Comparison of ENCODE assay signal across 25 cellular contexts in genomic region chr1:59564192-59564891, GRCh38.
DNase-seq lines count a peak whose midpoint lies in the region; ATAC-seq and TF ChIP-seq lines count a peak whose summit lies in the region.
"Had no signal": no experiment of that assay in that cellular context is flagged by ENCODE, and none has a peak within 500 bp of the region (broad histone marks: within the 10 kb centered on the region; RNA-seq: fewer than 3 reads in every experiment).

No MANE protein-coding gene starts in this region.

- H3K4me1 ChIP-seq in BLaER1 (peaks cover 52% of the 10 kb centered on the region), psoas muscle (peaks cover 5% of the 10 kb centered on the region)

- H3K27me3 ChIP-seq in BLaER1 (no peaks in the 10 kb centered on the region), psoas muscle (ENCODE audit: insufficient read depth in 3 of 3, low read length in 2 of 3) (no peaks in the 10 kb centered on the region)
- H3K27me3 ChIP-seq: MG63, ovary, thyroid gland had no signal

- WGBS in psoas muscle, 3 donors = 45 to 57% (median 47%) methylated on average over 6 of the region's 6 CpGs

- no peaks in the 10 kb centered on the region for H3K36me3 ChIP-seq in BLaER1
- H3K36me3 ChIP-seq in psoas muscle (ENCODE audit: insufficient read depth in 1 of 2, low read depth in 1 of 2) = no peaks in the 10 kb centered on the region
- H3K36me3 ChIP-seq: MG63, ovary, thyroid gland had no signal

- DNase-seq in MV-4-11 (lab: John Stamatoyannopoulos, UW) (peak; percentile 74), fibroblast of the aortic adventitia (ENCODE audit: low read depth) (peak; percentile 59), psoas muscle (no peak), DMS79 (lab: John Stamatoyannopoulos, UW) (no peak)
- DNase-seq in activated CD8-positive, alpha-beta memory T cell treated with anti-CD3 and anti-CD28 coated beads for 24 hours = no peak
- no peak for DNase-seq in activated T-cell treated with anti-CD3 and anti-CD28 coated beads, Interleukin-2, amount 50 U/mL, for 48 hours
- DNase-seq: activated naive CD8-positive, alpha-beta T cell treated with anti-CD3 and anti-CD28 coated beads, Interleukin-2, amount 50 U/mL, for 24 hours; activated T-cell treated with anti-CD3 and anti-CD28 coated beads, Interleukin-2, amount 50 U/mL, for 72 hours; central memory CD4-positive, alpha-beta T cell; DMS53; endodermal cell; GF-D8; immature natural killer cell; KG1; left colon; MG63; NCI-H2029; NCI-H524; OCI-M1; ovary; stimulated activated CD4-positive, alpha-beta T cell treated with anti-CD3 and anti-CD28 coated beads, Interleukin-1b, Interleukin-23, amount 100 ng/mL, for 48 hours; thyroid gland had no signal

- no peak overlapping the region for H3K4me3 ChIP-seq in BLaER1
- H3K4me3 ChIP-seq in fibroblast of the aortic adventitia (ENCODE audit: low read depth, low read length) = no peak overlapping the region
- H3K4me3 ChIP-seq in psoas muscle = no peak overlapping the region
- H3K4me3 ChIP-seq: MG63, ovary, SK-N-MC, thyroid gland had no signal

- intact Hi-C loops in psoas muscle (cut with DNase I) = no loop called here

- ATAC-seq in psoas muscle = peak in 3 of 4 donors; percentile 21 to 33 (median 23)
- no peak for ATAC-seq in GM21529 (IDR thresholded peaks at IDR 0.05; ENCODE audit: unreplicated experiment)
- ATAC-seq: activated naive CD8-positive, alpha-beta T cell treated with anti-CD3 and anti-CD28 coated beads, Interleukin-2, amount 50 U/mL, for 24 hours; activated T-cell treated with anti-CD3 and anti-CD28 coated beads, Interleukin-2, amount 50 U/mL, for 72 hours; left colon had no signal

- TF ChIP-seq CTCF in fibroblast of the aortic adventitia (IDR thresholded peaks at IDR 0.05; ENCODE audit: insufficient read depth, low read length) (no peak), psoas muscle (IDR thresholded peaks at IDR 0.05) (no peak)

- peak overlapping the region; percentile 68 for H3K4me2 ChIP-seq in BLaER1

- H4K20me1 ChIP-seq in BLaER1 = no peaks in the 10 kb centered on the region

- H3K9me3 ChIP-seq in BLaER1 = peaks cover 3% of the 10 kb centered on the region
- H3K9me3 ChIP-seq in psoas muscle = no peaks in the 10 kb centered on the region
- H3K9me3 ChIP-seq: MG63, ovary, thyroid gland had no signal

- no peak overlapping the region for H3K27ac ChIP-seq in BLaER1
- no peak overlapping the region for H3K27ac ChIP-seq in psoas muscle
- H3K27ac ChIP-seq: ovary, SK-N-MC, thyroid gland had no signal

- H3K9ac ChIP-seq in BLaER1 = no peak overlapping the region

Comparison
In these comparisons a context has a peak if more than half of its experiments do, and no peak if none do; other contexts are left out.
1. DNase-seq: peak in MV-4-11 (single experiment) and fibroblast of the aortic adventitia (single experiment); none in psoas muscle (0 of 2), DMS79 (single experiment), activated CD8-positive, alpha-beta memory T cell treated with anti-CD3 and anti-CD28 coated beads for 24 hours (single experiment) and activated T-cell treated with anti-CD3 and anti-CD28 coated beads, Interleukin-2, amount 50 U/mL, for 48 hours (0 of 2).